14 cellular contexts compared by ENCODE assay signal in the genomic region with DNA sequence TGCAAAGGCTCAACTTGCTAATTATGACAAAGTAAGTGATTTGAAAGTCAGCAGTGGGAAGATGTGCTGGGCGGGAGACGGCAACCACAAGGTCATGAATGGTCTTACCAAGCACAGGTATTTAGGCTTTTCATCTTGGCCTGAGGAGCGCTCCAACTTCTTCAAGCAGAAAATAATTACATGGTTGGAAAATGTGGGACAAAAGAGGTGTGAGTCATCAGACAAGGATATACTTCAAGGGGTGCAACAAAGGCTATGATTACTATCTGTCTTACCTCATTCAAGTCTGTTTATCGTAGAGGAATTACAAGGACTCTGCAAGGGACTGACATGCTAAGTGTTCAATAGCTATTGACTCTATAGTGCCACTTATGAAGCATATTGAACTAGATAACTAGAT.
DNase-seq lines count a peak whose midpoint lies in the region; ATAC-seq and TF ChIP-seq lines count a peak whose summit lies in the region.
"Had no signal": no experiment of that assay in that cellular context is flagged by ENCODE, and none has a peak within 500 bp of the region (broad histone marks: within the 10 kb centered on the region; RNA-seq: fewer than 3 reads in every experiment).

No MANE protein-coding gene starts in this region.

- TF ChIP-seq CTCF in HEK293 (tag by site-specific recombination; IDR thresholded peaks at IDR 0.05): no peak

- no peak overlapping the region for H3K4me3 ChIP-seq in HEK293 (ENCODE audit: low read depth, low read length)
- H3K4me3 ChIP-seq: A549, BLaER1, GM23338 had no signal

- DNase-seq in NCI-H748 (lab: John Stamatoyannopoulos, UW; ENCODE audit: unreplicated experiment): peak; percentile 14
- no peak for DNase-seq in NCI-H748 treated with DMSO at 0.1 percent for 48 hours (lab: John Stamatoyannopoulos, UW)
- DNase-seq in NCI-H2227 (lab: John Stamatoyannopoulos, UW; ENCODE audit: unreplicated experiment): peak; percentile 16
- no peak for DNase-seq in NCI-H187 treated with DMSO at 0.1 percent for 48 hours (lab: John Stamatoyannopoulos, UW)
- DNase-seq: AML-193, DMS79, EL, H9 had no signal

- H3K4me1 ChIP-seq in HEK293 (ENCODE audit: control insufficient read depth, insufficient read depth, low read length): no peaks in the 10 kb centered on the region
- H3K4me1 ChIP-seq: A549, BLaER1 had no signal

- POLR2A ChIA-PET in HEK293 (lab: Yijun Ruan, JAX): no interaction called here

- CTCF ChIA-PET in HEK293 (lab: Yijun Ruan, JAX): interaction anchor here (0.7 kb wide), 1 partner anchor 444 kb away, joined by 3 read pairs; no protein-coding TSS in a partner anchor

- H3K36me3 ChIP-seq in HEK293 (ENCODE audit: control insufficient read depth in 2 of 2, insufficient read depth in 1 of 2, low read length in 2 of 2): no peaks in the 10 kb centered on the region
- H3K36me3 ChIP-seq: BLaER1 had no signal

- ATAC-seq in HG02870 (IDR thresholded peaks at IDR 0.05; ENCODE audit: unreplicated experiment): no peak
- ATAC-seq in HG02642 (IDR thresholded peaks at IDR 0.05; ENCODE audit: poor library complexity, unreplicated experiment): no peak
- ATAC-seq: A549, GM23338 had no signal

- no peak overlapping the region for H3K27ac ChIP-seq in HEK293 (ENCODE audit: extremely low read depth, low read depth, low read length)
- H3K27ac ChIP-seq: A549, BLaER1 had no signal

- no peaks in the 10 kb centered on the region; the same call in 1 of the 2 replicates for H3K9me3 ChIP-seq in HEK293 (ENCODE audit: control insufficient read depth, insufficient read depth, low read depth, low read length)
- H3K9me3 ChIP-seq: A549, BLaER1 had no signal

TF ChIP-seq in HEK293, 187 proteins besides CTCF, POLR2A, EP300 and RAD21:
- TF ChIP-seq SP7 (tag by site-specific recombination; IDR thresholded peaks at IDR 0.05) (peak; percentile 98), IKZF3 (tag by site-specific recombination; IDR thresholded peaks at IDR 0.05) (no peak)
TF ChIP-seq in HEK293: peak in this region for 1.

Comparison
In these comparisons a context has a peak if more than half of its experiments do, and no peak if none do; other contexts are left out.
1. DNase-seq: peak in NCI-H748 (single experiment) and NCI-H2227 (single experiment); none in NCI-H748 treated with DMSO at 0.1 percent for 48 hours (single experiment) and NCI-H187 treated with DMSO at 0.1 percent for 48 hours (single experiment).